Comparison of ENCODE assay signal across 8 cellular contexts in genomic region chr1:172531846-172532699, GRCh38. TPM values are rescaled to one million over a fixed set of nuclear protein-coding genes. Genes with fewer than 3 reads are reported as not detected.
DNase-seq lines count a peak whose midpoint lies in the region; ATAC-seq, FAIRE-seq and TF ChIP-seq lines count a peak whose summit lies in the region.

No MANE protein-coding gene starts in this region.

- POLR2A ChIA-PET in activated B cell treated with CpG ODN at 0.5 μM for 24 hours (lab: Charles Lee) = interaction anchor here (0.6 to 1.5 kb wide), 22 partner anchors 13 to 1490 kb away, joined by 3 to 15 read pairs (median 4); partner anchors contain the start of genes CENPL, DARS2, DNM3 and GAS5

- TF ChIP-seq POLR2A in GM18951 (IDR thresholded peaks at IDR 0.05; ENCODE audit: extremely low read depth, insufficient read depth, insufficient read length) = peak; percentile 67

- H3K36me3 ChIP-seq in kidney (ENCODE audit: control insufficient read depth in 1 of 2, insufficient read depth in 2 of 2, low read length in 2 of 2) = no peaks in the 10 kb centered on the region

- CTCF ChIA-PET in activated B cell treated with CpG ODN at 0.5 μM for 24 hours (lab: Charles Lee) = no interaction called here

- FAIRE-seq in kidney (lab: Jason Lieb, UNC) = peak; percentile 93

- peak overlapping the region; percentile 95 to 97 for H3K27ac ChIP-seq in kidney (ENCODE audit: low read depth in 2 of 2, low read length in 2 of 2)

- peaks cover 15% of the 10 kb centered on the region for H3K36me3 Mint-ChIP-seq in activated B cell treated with CpG ODN at 0.5 μM for 24 hours (ENCODE audit: low read depth)

- H3K27me3 Mint-ChIP-seq in activated B cell treated with CpG ODN at 0.5 μM for 24 hours = peaks cover 5% of the 10 kb centered on the region

- peak; percentile 98 for DNase-seq in AG09309 (ENCODE audit: low read depth)
- DNase-seq in NCI-H2227 treated with DMSO at 0.1 percent for 48 hours (lab: John Stamatoyannopoulos, UW) = peak; percentile 99
- DNase-seq in activated B cell treated with CpG ODN at 0.5 μM for 24 hours = peak; percentile 58
- DNase-seq in cerebellum (ENCODE audit: low spot score) = peak; percentile 92
- DNase-seq in kidney = peak; percentile 88
- peak; percentile 88 for DNase-seq in stimulated activated CD4-positive, alpha-beta T cell treated with anti-CD3 and anti-CD28 coated beads, Interleukin-15, amount 100 ng/mL, for 24 hours

- no peaks in the 10 kb centered on the region for H3K9me3 Mint-ChIP-seq in activated B cell treated with CpG ODN at 0.5 μM for 24 hours

- H3K9me3 ChIP-seq in kidney (ENCODE audit: control insufficient read depth in 1 of 2, low read length in 2 of 2) = no peaks in the 10 kb centered on the region

- H3K4me1 ChIP-seq in kidney (ENCODE audit: control insufficient read depth in 1 of 2, insufficient read depth in 1 of 2, low read depth in 1 of 2, low read length in 2 of 2) = peaks cover 3 to 17% of the 10 kb centered on the region in 2 donors

- TF ChIP-seq CTCF in AG09309 (IDR thresholded peaks at IDR 0.05; ENCODE audit: control insufficient read depth, insufficient read depth, low read depth, low read length, missing control alignments) = no peak
- no peak for TF ChIP-seq CTCF in activated B cell treated with CpG ODN at 0.5 μM for 24 hours (IDR thresholded peaks at IDR 0.05)
- TF ChIP-seq CTCF in kidney (IDR thresholded peaks at IDR 0.05; ENCODE audit: borderline replicate concordance, extremely low read depth, insufficient read depth) = no peak

- H3K4me1 Mint-ChIP-seq in activated B cell treated with CpG ODN at 0.5 μM for 24 hours = peaks cover 45% of the 10 kb centered on the region

- intact Hi-C loops in activated B cell treated with CpG ODN at 0.5 μM for 24 hours (cut with micrococcal nuclease) (loop anchor here (1.0 to 10.0 kb wide), 17 partner anchors 88 to 2000 kb away; partner anchors contain the start of genes CENPL, DARS2, DNM3 and GORAB), kidney (cut with DNase I) (no loop called here)

- peak overlapping the region; percentile 99 for H3K27ac Mint-ChIP-seq in activated B cell treated with CpG ODN at 0.5 μM for 24 hours

- peak; percentile 73 for ATAC-seq in HG03175 (IDR thresholded peaks at IDR 0.05; ENCODE audit: unreplicated experiment)
- peak; percentile 65 for ATAC-seq in activated B cell treated with CpG ODN at 0.5 μM for 24 hours (ENCODE audit: low read depth)

- H3K4me3 Mint-ChIP-seq in activated B cell treated with CpG ODN at 0.5 μM for 24 hours = peak overlapping the region; percentile 98

- peak overlapping the region; percentile 67 to 70 for H3K9ac ChIP-seq in kidney (ENCODE audit: low read length in 2 of 2)

- H3K4me3 ChIP-seq in AG09309 (ENCODE audit: control insufficient read depth, low read depth, low read length) (peak overlapping the region; percentile 93), kidney (ENCODE audit: low read length in 2 of 2) (peak overlapping the region; percentile 86 to 98)

- in situ Hi-C loops in GM18951 (cut with MboI; ENCODE audit: low sequenced_read_pairs, unreplicated experiment) = no loop called here

RNA-seq across cellular contexts. Expression of gene SUCO, which starts 0.9 kb away (rescaled TPM):
- total RNA-seq in activated B cell treated with CpG ODN at 0.5 μM for 24 hours = 35.2 and 47.1 TPM in 2 replicates
- total RNA-seq in cerebellum = 73.3 TPM
- 40.0 TPM for total RNA-seq in kidney
- 9.8 TPM for polyA plus RNA-seq in kidney (ENCODE audit: insufficient read depth, low read depth, low replicate concordance)

Comparison
In these comparisons a context has a peak if more than half of its experiments do, and no peak if none do; other contexts are left out.
1. Peak in every context shown above with its lines: DNase-seq, ATAC-seq, H3K4me3 ChIP-seq and H3K27ac ChIP-seq.